ENCODE assay signal across 8 cellular contexts in genomic region chr10:100267237-100268104, GRCh38. TPM values are rescaled to one million over a fixed set of nuclear protein-coding genes. Genes with fewer than 3 reads are reported as not detected.
A peak's percentile ranks its signal among the peaks of the same experiment; 100 is the strongest.
DNase-seq lines count a peak whose midpoint lies in the region; ATAC-seq, FAIRE-seq and TF ChIP-seq lines count a peak whose summit lies in the region.

Gene CWF19L1 (minus strand): TSS chr10:100267638. CDS start chr10:100267593, 45 bp downstream.

- H3K4me3 ChIP-seq in AG04450 (ENCODE audit: low read depth, low read length), result peak within 1 kb of the TSS; percentile 100
- H3K4me3 ChIP-seq in HepG2 (replicated peaks in 1 of 3; ENCODE audit: insufficient read depth in 1 of 3, low read depth in 2 of 3, low read length in 3 of 3), result peak within 1 kb of the TSS; percentile 79 to 100 (median 98)

- no peak for TF ChIP-seq RAD21 in HepG2 (CRISPR knock-in tag; IDR thresholded peaks at IDR 0.05)

- intact Hi-C loops in HepG2 (cut with micrococcal nuclease; ENCODE audit: unreplicated experiment), result no loop called here

- TF ChIP-seq POLR2A in HepG2 (IDR thresholded peaks at IDR 0.05; ENCODE audit: insufficient read depth in 1 of 2, low read depth in 2 of 2, low read length in 2 of 2), result peak; percentile 78 to 81

- TF ChIP-seq EP300 in HepG2 (IDR thresholded peaks at IDR 0.05; ENCODE audit: low read depth in 2 of 2, low read length in 2 of 2) (peak in 1 of 2 experiments; percentile 39; a peak in 2 of 4 replicates), HepG2 (CRISPR knock-in tag; IDR thresholded peaks at IDR 0.05; ENCODE audit: borderline replicate concordance) (no peak)

- POLR2A ChIA-PET in AG04450 (lab: Yijun Ruan, JAX), result interaction anchor here (0.7 kb wide), 1 partner anchor 19 kb away, joined by 3 read pairs; the partner anchor contains the start of gene BLOC1S2
- POLR2A ChIA-PET in HepG2 (lab: Yijun Ruan, JAX), result no interaction called here

- H3K27ac ChIP-seq in AG04450 (ENCODE audit: low read depth, low read length) (peak within 1 kb of the TSS; percentile 70), HepG2 (ENCODE audit: extremely low read length, insufficient read depth, low read length) (peak within 1 kb of the TSS; percentile 83)

- peaks cover 39% of the 10 kb centered on the region for H3K4me1 ChIP-seq in HepG2 (ENCODE audit: insufficient read depth, low read length)

- no peaks in the 10 kb centered on the region; a peak in 1 of 5 replicates for H3K36me3 ChIP-seq in HepG2 (replicated peaks in 1 of 2; ENCODE audit: control insufficient read depth in 1 of 2, insufficient read depth in 2 of 2, low read length in 2 of 2)

- FAIRE-seq in HepG2 (lab: Jason Lieb, UNC), result peak; percentile 79

- H3K9me3 ChIP-seq in AG04450 (ENCODE audit: control insufficient read depth, insufficient read depth, low read length) (no peaks in the 10 kb centered on the region), HepG2 (ENCODE audit: low read length) (no peaks in the 10 kb centered on the region)

- peak within 1 kb of the TSS; percentile 76 for H3K4me2 ChIP-seq in HepG2 (ENCODE audit: low read depth, low read length)

- DNase-seq in AG04450 (ENCODE audit: low read depth, low spot score), result peak; percentile 56
- peak; percentile 52 for DNase-seq in NCI-H748 treated with DMSO at 0.1 percent for 48 hours (lab: John Stamatoyannopoulos, UW)
- DNase-seq in activated CD4-positive, alpha-beta T cell treated with anti-CD3 and anti-CD28 coated beads, Interleukin-2, amount 50 U/mL, for 4 hours, result peak; percentile 63 to 67
- peak; percentile 71 to 90 for DNase-seq in dermis microvascular lymphatic vessel endothelial cell (ENCODE audit: low read depth in 2 of 2)
- DNase-seq in HepG2 (ENCODE audit: low spot score), result peak; percentile 76
- DNase-seq in stimulated activated CD4-positive, alpha-beta T cell treated with anti-CD3 and anti-CD28 coated beads, Interleukin-2, amount 100 ng/mL, for 48 hours, result peak; percentile 63 to 74

- no peaks in the 10 kb centered on the region for H3K27me3 ChIP-seq in AG04450 (ENCODE audit: control insufficient read depth, insufficient read depth, low read length)
- no peaks in the 10 kb centered on the region; a peak in 1 of 5 replicates for H3K27me3 ChIP-seq in HepG2 (ENCODE audit: control insufficient read depth in 1 of 2, insufficient read depth in 2 of 2, low read length in 2 of 2)

- H3K9ac ChIP-seq in HepG2 (ENCODE audit: insufficient read depth, low read depth, low read length), result peak within 1 kb of the TSS; percentile 93

- in situ Hi-C loops in HepG2 (cut with HindIII; ENCODE audit: extremely low pct_ligation_motif_present, low pct_unique_long_range_greater_than_20kb), result no loop called here

- BruUV-seq in HepG2 (replicated peaks; lab: Mats Ljungman, UMichigan), result TSS peak; percentile 98

- CTCF ChIA-PET in AG04450 (lab: Charles Lee), result no interaction called here
- CTCF ChIA-PET in HepG2 (lab: Yijun Ruan, JAX; ENCODE audit: low intra/inter-chr PET ratio, low total read pairs), result no interaction called here

- H2AFZ ChIP-seq in HepG2 (ENCODE audit: low read length), result peak within 1 kb of the TSS; percentile 95

- ATAC-seq in GM18909 (IDR thresholded peaks at IDR 0.05; ENCODE audit: poor library complexity, unreplicated experiment) (peak; percentile 77), HG03442 (IDR thresholded peaks at IDR 0.05; ENCODE audit: unreplicated experiment) (peak; percentile 80), HepG2 (peak; percentile 90)

- no peaks in the 10 kb centered on the region for H4K20me1 ChIP-seq in HepG2 (ENCODE audit: insufficient read depth, low read length)

- WGBS in HepG2 (ENCODE audit: low lambda C conversion rate), result 5% methylated on average over 41 of the region's 49 CpGs

- peaks cover 18% of the 10 kb centered on the region for H3K79me2 ChIP-seq in HepG2 (ENCODE audit: insufficient read depth, low read length)

- TF ChIP-seq CTCF in AG04450 (IDR thresholded peaks at IDR 0.05; ENCODE audit: low read depth, low read length) (no peak), HepG2 (CRISPR knock-in tag; IDR thresholded peaks at IDR 0.05) (no peak)

TF ChIP-seq in HepG2, 621 proteins besides CTCF, POLR2A, EP300 and RAD21 (continues in another document):
- no peak for TF ChIP-seq HDAC6 (IDR thresholded peaks at IDR 0.05; ENCODE audit: low read depth, low read length)
- peak; percentile 56; the same call in 1 of the 2 replicates for TF ChIP-seq MED1 (CRISPR knock-in tag; IDR thresholded peaks at IDR 0.05)
- no peak for TF ChIP-seq NR2C2 (CRISPR knock-in tag; IDR thresholded peaks at IDR 0.05; ENCODE audit: borderline replicate concordance)
- TF ChIP-seq IRF1 (CRISPR knock-in tag; IDR thresholded peaks at IDR 0.05; ENCODE audit: low read depth), result no peak
- TF ChIP-seq NCOA5 (CRISPR knock-in tag; IDR thresholded peaks at IDR 0.05), result no peak
- TF ChIP-seq ZNF607 (CRISPR knock-in tag; IDR thresholded peaks at IDR 0.05; ENCODE audit: borderline replicate concordance), result peak; percentile 75; the same call in 1 of the 2 replicates
- TF ChIP-seq PRMT3 (CRISPR knock-in tag; IDR thresholded peaks at IDR 0.05; ENCODE audit: borderline replicate concordance, low read depth), result no peak
- TF ChIP-seq ATF6 (CRISPR knock-in tag; conservative IDR thresholded peaks at IDR 0.05), result no peak
- TF ChIP-seq KDM6A (CRISPR knock-in tag; IDR thresholded peaks at IDR 0.05; ENCODE audit: low read depth), result no peak

RNA-seq across cellular contexts. Expression of gene CWF19L1, which starts in this region (rescaled TPM):
- polyA plus RNA-seq in AG04450 (2011; rRNA removed) (13.7 and 15.8 TPM in 2 replicates), HepG2 (2011; rRNA removed) (11.8 and 13.6 TPM in 2 replicates)
- polyA minus RNA-seq in AG04450 (2011; rRNA and poly(A)+ RNA removed), result 12.5 and 13.6 TPM in 2 replicates
- total RNA-seq in dermis microvascular lymphatic vessel endothelial cell (22.4 and 29.0 TPM in 2 replicates), HepG2 (2016; rRNA removed; fragmentation: Illumina TruSeq; extraction: Trizol) (42.1 and 60.0 TPM in 2 replicates)
- total RNA-seq in HepG2 (2016; cell fraction: cytosol; rRNA removed; fragmentation: Illumina TruSeq; extraction: Trizol; ENCODE audit: low read depth), result 14.1 and 14.5 TPM in 2 replicates
- total RNA-seq in HepG2 (2016; cell fraction: insoluble cytoplasmic fraction; rRNA removed; fragmentation: Illumina TruSeq; extraction: Trizol), result 46.4 and 66.4 TPM in 2 replicates
- 28.1 and 29.9 TPM in 2 replicates for total RNA-seq in HepG2 (2016; cell fraction: membrane; rRNA removed; fragmentation: Illumina TruSeq; extraction: Trizol)
- total RNA-seq in HepG2 (2016; cell fraction: nucleus; rRNA removed; fragmentation: Illumina TruSeq; extraction: Trizol), result 20.3 and 27.0 TPM in 2 replicates
- polyA plus RNA-seq in HepG2 (2011; cell fraction: cytosol; rRNA removed), result 6.2 and 8.5 TPM in 2 replicates
- polyA plus RNA-seq in HepG2 (2011; cell fraction: nucleus; rRNA removed), result 9.6 and 11.5 TPM in 2 replicates
- polyA plus RNA-seq in HepG2 (2012), result 12.5 and 14.0 TPM in 2 replicates
- 6.7 and 8.0 TPM in 2 replicates for polyA plus RNA-seq in HepG2 (2016; cell fraction: cytosol; fragmentation: Illumina TruSeq; extraction: Trizol; ENCODE audit: low read depth)
- polyA plus RNA-seq in HepG2 (2016; cell fraction: insoluble cytoplasmic fraction; fragmentation: Illumina TruSeq; extraction: Trizol; ENCODE audit: low read depth), result 36.9 and 40.1 TPM in 2 replicates
- 12.9 and 14.9 TPM in 2 replicates for polyA plus RNA-seq in HepG2 (2016; cell fraction: membrane; fragmentation: Illumina TruSeq; extraction: Trizol; ENCODE audit: low read depth)
- 31.2 and 33.0 TPM in 2 replicates for polyA plus RNA-seq in HepG2 (2016; cell fraction: nucleus; fragmentation: Illumina TruSeq; extraction: Trizol; ENCODE audit: insufficient read depth, low read depth)
- polyA minus RNA-seq in HepG2 (2011; rRNA and poly(A)+ RNA removed; ENCODE audit: low replicate concordance), result 15.7 and 41.0 TPM in 2 replicates
- polyA minus RNA-seq in HepG2 (2011; cell fraction: cytosol; rRNA and poly(A)+ RNA removed), result 7.8 and 11.3 TPM in 2 replicates
- polyA minus RNA-seq in HepG2 (2011; cell fraction: nucleus; rRNA and poly(A)+ RNA removed), result 14.7 and 18.5 TPM in 2 replicates

Comparison
In these comparisons a context has a peak if more than half of its experiments do, and no peak if none do; other contexts are left out.
1. Peak in every context shown above with its lines: DNase-seq, ATAC-seq, H3K4me3 ChIP-seq and H3K27ac ChIP-seq.